8 cellular contexts compared by ENCODE assay signal in the genomic region with DNA sequence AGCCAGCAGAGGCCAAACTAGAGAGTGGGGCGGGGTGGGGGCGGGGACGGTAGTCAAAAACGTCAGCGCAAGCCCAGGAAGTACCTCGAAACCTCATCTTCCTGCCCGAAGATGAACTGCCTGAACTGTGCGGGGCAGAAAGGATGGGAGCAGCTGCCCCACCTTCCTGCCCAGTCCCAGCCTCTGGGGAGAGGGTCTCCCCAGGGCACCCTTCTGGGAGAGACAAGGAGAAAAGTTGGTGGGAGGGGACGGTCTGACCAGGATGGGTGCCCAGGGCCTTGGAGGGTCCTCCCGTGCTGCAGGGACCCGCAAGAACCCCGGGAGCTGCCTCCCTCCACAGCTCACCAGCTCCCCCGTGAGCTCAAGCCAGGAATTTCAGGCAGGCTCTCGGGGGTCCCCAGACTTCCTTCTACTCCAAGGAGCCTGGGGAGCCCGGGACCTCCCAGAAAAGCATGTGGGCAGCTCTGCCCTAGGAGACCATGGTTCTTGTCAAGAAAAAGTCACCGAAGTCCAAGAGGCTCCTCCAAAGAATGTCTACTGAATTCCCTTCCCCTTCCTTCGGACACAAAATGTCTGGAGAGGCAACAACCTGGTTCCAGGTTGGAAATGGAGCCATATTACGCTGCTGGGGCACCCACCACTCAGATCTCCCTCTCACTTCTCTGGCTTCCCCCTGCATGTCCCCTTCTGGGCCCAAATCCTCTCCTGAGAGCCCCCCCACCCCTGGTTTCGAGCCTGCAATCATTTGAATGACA. TPM values are rescaled to one million over a fixed set of nuclear protein-coding genes. Genes with fewer than 3 reads are reported as not detected.
DNase-seq lines count a peak whose midpoint lies in the region; ATAC-seq, FAIRE-seq and TF ChIP-seq lines count a peak whose summit lies in the region.

No MANE protein-coding gene starts in this region.

- no peaks in the 10 kb centered on the region for H3K36me3 ChIP-seq in trophoblast cell (ENCODE audit: control insufficient read depth in 1 of 2, insufficient read depth in 2 of 2, low read length in 2 of 2)

- no peak overlapping the region for H2BK120ac ChIP-seq in trophoblast cell (ENCODE audit: insufficient read depth, low read length, poor library complexity)

- H2AK5ac ChIP-seq in trophoblast cell (ENCODE audit: low read length): no peak overlapping the region

- no peaks in the 10 kb centered on the region for H3K79me1 ChIP-seq in trophoblast cell (ENCODE audit: low read length)

- WGBS in trophoblast cell (ENCODE audit: extremely low coverage, insufficient coverage, insufficient read length): no CpG with 5 or more reads among the region's 19 CpGs

- peak; percentile 89 for FAIRE-seq in GM12892 (lab: Jason Lieb, UNC)

- in situ Hi-C loops in ACHN (cut with HindIII; ENCODE audit: low pct_ligation_motif_present, low pct_unique_long_range_greater_than_20kb, low sequenced_read_pairs): no loop called here

- no peak for TF ChIP-seq POLR2A in GM12892 (IDR thresholded peaks at IDR 0.05; ENCODE audit: low read depth, low read length)

- H3K4me3 ChIP-seq in fibroblast of the aortic adventitia (ENCODE audit: low read depth, low read length): peak overlapping the region; percentile 59
- H3K4me3 ChIP-seq in trophoblast cell (ENCODE audit: low read depth, low read length): no peak overlapping the region

- no peak overlapping the region for H3K4ac ChIP-seq in trophoblast cell (ENCODE audit: low read depth, low read length)

- H3K9ac ChIP-seq in trophoblast cell (ENCODE audit: low read length): no peak overlapping the region

- ATAC-seq in HG02798 (IDR thresholded peaks at IDR 0.05; ENCODE audit: poor library complexity, unreplicated experiment): peak; percentile 72

- no peak overlapping the region for H2BK12ac ChIP-seq in trophoblast cell (ENCODE audit: low read length)

- no peaks in the 10 kb centered on the region for H3K27me3 ChIP-seq in trophoblast cell (ENCODE audit: insufficient read depth, low read length)

- no peak overlapping the region for H4K91ac ChIP-seq in trophoblast cell (ENCODE audit: low read depth, low read length)

- H3K23ac ChIP-seq in trophoblast cell (ENCODE audit: low read length): no peak overlapping the region

- H4K8ac ChIP-seq in trophoblast cell (ENCODE audit: low read depth, low read length): peak overlapping the region; percentile 84

- H4K12ac ChIP-seq in trophoblast cell (ENCODE audit: low read depth, low read length): peak overlapping the region; percentile 91

- H2AFZ ChIP-seq in trophoblast cell (ENCODE audit: insufficient read depth, low read length, poor library complexity): peak overlapping the region; percentile 96

- H3K4me1 ChIP-seq in trophoblast cell (ENCODE audit: control insufficient read depth in 1 of 2, insufficient read depth in 2 of 2, low read length in 2 of 2): peaks cover 0 to 3% of the 10 kb centered on the region in 2 experiments

- DNase-seq in ACHN (peak; percentile 61), GM12892 (ENCODE audit: insufficient read length) (peak; percentile 71), NCI-H748 (lab: John Stamatoyannopoulos, UW; ENCODE audit: unreplicated experiment) (peak; percentile 39), activated T-cell treated with anti-CD3 and anti-CD28 coated beads for 4 hours (peak; percentile 59), fibroblast of the aortic adventitia (ENCODE audit: low read depth) (peak; percentile 32), trophoblast cell (peak in 1 of 2 donors; percentile 48), foreskin melanocyte (no peak)

- H3K27ac ChIP-seq in trophoblast cell (ENCODE audit: low read depth, low read length): no peak overlapping the region

- no peak overlapping the region for H2BK5ac ChIP-seq in trophoblast cell (ENCODE audit: low read depth, low read length, poor library complexity)

- H3K18ac ChIP-seq in trophoblast cell (ENCODE audit: low read length): no peak overlapping the region

- no peaks in the 10 kb centered on the region for H3K79me2 ChIP-seq in trophoblast cell (ENCODE audit: control insufficient read depth, insufficient read depth, low read length, poor library complexity)

- TF ChIP-seq CTCF in fibroblast of the aortic adventitia (IDR thresholded peaks at IDR 0.05; ENCODE audit: insufficient read depth, low read length): peak; percentile 90

- H3K9me3 ChIP-seq in trophoblast cell (ENCODE audit: insufficient read depth, low read depth, low read length): no peaks in the 10 kb centered on the region

- peak overlapping the region; percentile 64 for H3K4me2 ChIP-seq in trophoblast cell (ENCODE audit: low read length)

- H3K14ac ChIP-seq in trophoblast cell (ENCODE audit: low read length): no peak overlapping the region

RNA-seq across cellular contexts. Expression of a gene that starts 52.8 kb away (rescaled TPM):
- polyA plus RNA-seq in GM12892 (2012; ENCODE audit: missing spikeins): 313 TPM
- 42.0 and 42.4 TPM in 2 replicates for total RNA-seq in fibroblast of the aortic adventitia (ENCODE audit: low replicate concordance)
- polyA plus RNA-seq in trophoblast cell (2013): 10.5 and 10.7 TPM in 2 replicates
